Comparison of ENCODE assay signal across 9 cellular contexts in the genomic region with DNA sequence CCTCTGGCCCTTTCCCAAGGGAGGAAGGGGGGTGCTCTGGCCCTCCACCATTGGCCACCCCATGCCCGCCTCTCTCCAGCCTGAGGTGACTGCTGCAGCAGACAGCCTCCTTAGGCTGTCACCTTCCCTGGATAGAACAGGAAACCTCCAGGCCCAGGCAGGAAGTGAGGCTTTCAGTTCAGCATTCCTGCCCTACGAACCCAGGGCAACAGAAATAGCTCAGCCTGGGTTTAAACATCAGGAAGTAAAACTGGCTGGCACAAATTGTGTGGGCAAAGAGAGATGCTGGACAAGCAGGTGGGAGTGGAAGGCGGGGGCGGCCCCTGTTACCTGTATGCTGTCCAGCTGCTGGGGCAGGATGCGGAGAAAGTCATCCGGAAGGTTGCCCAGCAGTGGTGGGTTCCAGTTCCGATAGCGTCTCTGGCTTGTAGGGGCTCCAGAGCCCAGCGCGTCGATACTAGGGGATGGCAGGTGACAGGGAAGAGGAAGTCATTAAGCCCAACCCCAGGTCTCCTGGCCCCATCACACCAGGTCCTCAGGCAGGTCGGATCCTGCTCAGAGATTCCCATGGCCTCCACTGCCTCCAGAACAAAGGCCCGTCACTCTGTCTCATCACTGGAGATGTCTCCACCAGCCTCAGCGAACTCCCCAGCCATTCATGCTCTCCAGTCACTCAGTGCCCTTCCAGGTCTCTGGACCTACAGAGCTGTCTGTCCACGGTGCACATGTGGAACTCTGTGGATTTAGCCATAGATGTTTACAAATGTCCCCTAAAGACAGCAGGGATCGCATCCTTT. TPM values are rescaled to one million over a fixed set of nuclear protein-coding genes. Genes with fewer than 3 reads are reported as not detected.
DNase-seq lines count a peak whose midpoint lies in the region; ATAC-seq and TF ChIP-seq lines count a peak whose summit lies in the region.
"Had no signal": no experiment of that assay in that cellular context is flagged by ENCODE, and none has a peak within 500 bp of the region (broad histone marks: within the 10 kb centered on the region; RNA-seq: fewer than 3 reads in every experiment).

No MANE protein-coding gene starts in this region.

- no peaks in the 10 kb centered on the region for H4K20me1 ChIP-seq in fibroblast of lung (ENCODE audit: control insufficient read depth, extremely low read depth, insufficient read depth, low read length)

- no peak overlapping the region for H3K4me3 ChIP-seq in fibroblast of lung (replicated peaks in 1 of 4; ENCODE audit: control extremely low read depth in 1 of 4, insufficient read depth in 1 of 4, low read depth in 3 of 4, low read length in 4 of 4)

- H3K79me2 ChIP-seq in fibroblast of lung (ENCODE audit: control insufficient read depth, insufficient read depth, low read length) = no peaks in the 10 kb centered on the region

- H3K27me3 ChIP-seq in fibroblast of lung (ENCODE audit: control insufficient read depth, insufficient read depth, low read length) = no peaks in the 10 kb centered on the region

- H3K4me3 Mint-ChIP-seq in CD14-positive monocyte = peak overlapping the region in 1 of 2 donors; percentile 70

- peaks cover 45 to 69% of the 10 kb centered on the region in 2 donors for H3K36me3 Mint-ChIP-seq in CD14-positive monocyte
- H3K36me3 Mint-ChIP-seq: CD4-positive, CD25-positive, alpha-beta regulatory T cell had no signal

- H3K9ac ChIP-seq in fibroblast of lung (ENCODE audit: insufficient read depth, low read length) = no peak overlapping the region

- no peak overlapping the region for H3K4me2 ChIP-seq in fibroblast of lung (ENCODE audit: extremely low read depth, insufficient read depth, low read length)

- peaks cover 29% of the 10 kb centered on the region for H3K36me3 ChIP-seq in fibroblast of lung (ENCODE audit: control insufficient read depth, insufficient read depth, low read length)

- H3K9me3 ChIP-seq in fibroblast of lung (ENCODE audit: control insufficient read depth, insufficient read depth, low read depth, low read length) = no peaks in the 10 kb centered on the region

- POLR2A ChIA-PET in RWPE1 (lab: Yijun Ruan, JAX; ENCODE audit: low non-redundant PET) = no interaction called here

- H3K27ac ChIP-seq in RWPE1 (peak overlapping the region; percentile 97), fibroblast of lung (ENCODE audit: insufficient read depth, low read length) (peak overlapping the region; percentile 95)

- peak overlapping the region in 2 of 7 donors; percentile 40 to 68 for H3K27ac Mint-ChIP-seq in CD14-positive monocyte
- H3K27ac Mint-ChIP-seq: CD4-positive, CD25-positive, alpha-beta regulatory T cell had no signal

- H2AFZ ChIP-seq in fibroblast of lung (ENCODE audit: low read length) = no peak overlapping the region

- H3K4me1 ChIP-seq in fibroblast of lung (ENCODE audit: control insufficient read depth, extremely low read depth, insufficient read depth, low read length) = peaks cover 63% of the 10 kb centered on the region

- no peak for TF ChIP-seq CTCF in RWPE1 (conservative IDR thresholded peaks at IDR 0.05; ENCODE audit: low read depth)
- no peak for TF ChIP-seq CTCF in fibroblast of lung (conservative IDR thresholded peaks at IDR 0.05 in 1 of 2, IDR thresholded peaks at IDR 0.05 in 1 of 2; ENCODE audit: low read depth in 1 of 2, low read length in 2 of 2)
- no peak for TF ChIP-seq CTCF in CD14-positive monocyte (IDR thresholded peaks at IDR 0.05)

- CTCF ChIA-PET in RWPE1 (lab: Yijun Ruan, JAX) = interaction anchor here (2.2 kb wide), 1 partner anchor 15 kb away, joined by 14 read pairs; no protein-coding TSS in a partner anchor

- H3K4me1 Mint-ChIP-seq in CD14-positive monocyte = peaks cover 57% of the 10 kb centered on the region

- intact Hi-C loops in CD14-positive monocyte (cut with micrococcal nuclease) = loop anchor here in 1 of 2 donors (5.0 kb wide), 1 partner anchor 54 kb away; no protein-coding TSS in a partner anchor

- peaks cover 12 to 14% (median 13%) of the 10 kb centered on the region in 3 donors for H3K27me3 Mint-ChIP-seq in CD14-positive monocyte (ENCODE audit: low read depth in 3 of 3)

- H3K9me3 Mint-ChIP-seq in CD14-positive monocyte = peaks cover 0 to 3% (median 0%) of the 10 kb centered on the region in 7 donors

- no peak for ATAC-seq in HG02884 (IDR thresholded peaks at IDR 0.05; ENCODE audit: unreplicated experiment)

- DNase-seq in EH (ENCODE audit: low read depth) (peak; percentile 62), RWPE1 (ENCODE audit: low spot score) (no peak), fibroblast of lung (ENCODE audit: low read depth in 2 of 2) (no peak), pons (ENCODE audit: low spot score) (peak; percentile 84), CD14-positive monocyte (ENCODE audit: low spot score) (no peak), retina (no peak), foreskin melanocyte (no peak)
- DNase-seq: CD4-positive, CD25-positive, alpha-beta regulatory T cell had no signal

RNA-seq across cellular contexts. Expression of gene MRPS23, which starts 23.6 kb away (rescaled TPM):
- 18.5 and 27.9 TPM in 2 replicates for total RNA-seq in fibroblast of lung
- 40.0 and 57.6 TPM in 2 replicates for polyA plus RNA-seq in fibroblast of lung
- polyA plus RNA-seq in fibroblast of lung (2012) = 43.7 and 57.2 TPM in 2 replicates
- polyA minus RNA-seq in fibroblast of lung (ENCODE audit: low replicate concordance) = 23.0 and 43.6 TPM in 2 replicates
- 10 to 100 TPM; 32.7 to 40.6 TPM for polyA plus RNA-seq in CD14-positive monocyte

Comparison
In these comparisons a context has a peak if more than half of its experiments do, and no peak if none do; other contexts are left out.
1. DNase-seq: peak in EH (single experiment) and pons (single experiment); none in RWPE1 (single experiment), fibroblast of lung (0 of 2), CD14-positive monocyte (single experiment), retina (single experiment) and foreskin melanocyte (single experiment).